Comparison of ENCODE assay signal across 8 cellular contexts in genomic region chr10:34937693-34938670, GRCh38.
A peak's percentile ranks its signal among the peaks of the same experiment; 100 is the strongest.
DNase-seq lines count a peak whose midpoint lies in the region; ATAC-seq and TF ChIP-seq lines count a peak whose summit lies in the region.
"Not testable (repeated sequence)": the region's sequence is repeated elsewhere in the genome, so short reads cannot be mapped to it uniquely, and the experiment has no call there.

No MANE protein-coding gene starts in this region.

- H2AFZ ChIP-seq in HCT116 (ENCODE audit: low read depth, low read length, poor library complexity, severe bottlenecking): peak overlapping the region; percentile 99

- H3K9ac ChIP-seq in HCT116 (ENCODE audit: low read length): not testable (repeated sequence)

- H3K9me2 ChIP-seq in HCT116 (ENCODE audit: insufficient read depth): not testable (repeated sequence)

- H3K4me3 ChIP-seq in HCT116 (replicated peaks in 1 of 2; ENCODE audit: low read depth in 1 of 2, low read length in 2 of 2); fibroblast of villous mesenchyme (ENCODE audit: low read depth, low read length); upper lobe of right lung: not testable (repeated sequence)

- not testable (repeated sequence) for H3K27ac ChIP-seq in HCT116 (ENCODE audit: low read depth, low read length); VCaP; upper lobe of right lung

- TF ChIP-seq POLR2A in HCT116 (IDR thresholded peaks at IDR 0.05; ENCODE audit: borderline replicate concordance, extremely low read depth, insufficient read depth, insufficient read length): not testable (repeated sequence)

- H3K4me2 ChIP-seq in HCT116 (ENCODE audit: low read length): peak overlapping the region; percentile 38

- H3K4me1 ChIP-seq in HCT116 (ENCODE audit: control insufficient read depth in 1 of 2, insufficient read depth in 2 of 2, low read length in 2 of 2); upper lobe of right lung: not testable (repeated sequence)

- BruUV-seq in HCT116 (replicated peaks; lab: Mats Ljungman, UMichigan): not testable (repeated sequence)

- not testable (repeated sequence) for H4K20me1 ChIP-seq in HCT116 (ENCODE audit: insufficient read depth)

- peak; percentile 29 to 42 (median 30); a peak in 4 of 6 replicates for TF ChIP-seq CTCF in HCT116 (IDR thresholded peaks at IDR 0.05 in 2 of 3, conservative IDR thresholded peaks at IDR 0.05 in 1 of 3; ENCODE audit: borderline replicate concordance in 1 of 3, insufficient read depth in 1 of 3, low read depth in 2 of 3, low read length in 2 of 3)
- TF ChIP-seq CTCF in VCaP (conservative IDR thresholded peaks at IDR 0.05): peak; percentile 74
- peak; percentile 77 for TF ChIP-seq CTCF in chondrocyte (IDR thresholded peaks at IDR 0.05)
- peak; percentile 27 for TF ChIP-seq CTCF in fibroblast of villous mesenchyme (IDR thresholded peaks at IDR 0.05; ENCODE audit: insufficient read depth, low read depth, low read length)
- TF ChIP-seq CTCF in upper lobe of right lung (IDR thresholded peaks at IDR 0.05): peak; percentile 29

- CTCF ChIA-PET in HCT116 (lab: Charles Lee): interaction anchor here (0.7 to 1.8 kb wide), 11 partner anchors 9 to 282 kb away, joined by 3 to 9 read pairs (median 4); no protein-coding TSS in a partner anchor

- POLR2A ChIA-PET in HCT116 (lab: Charles Lee): not testable (repeated sequence)

- H3K27me3 ChIP-seq in HCT116 (ENCODE audit: insufficient read depth, low read length); upper lobe of right lung: not testable (repeated sequence)

- ATAC-seq in HCT116: peak; percentile 74
- not testable (repeated sequence) for ATAC-seq in upper lobe of right lung

- DNase-seq in EH (ENCODE audit: low read depth) (peak; percentile 30), MV-4-11 (lab: John Stamatoyannopoulos, UW) (peak; percentile 45), fibroblast of villous mesenchyme (ENCODE audit: low read depth) (peak; percentile 20), lung microvascular endothelial cell (ENCODE audit: low read depth in 2 of 2) (peak; percentile 36 to 63)
- not testable (repeated sequence) for DNase-seq in HCT116 (ENCODE audit: low read depth, low spot score); chondrocyte (ENCODE audit: low spot score); upper lobe of right lung

- H3K27me3 Mint-ChIP-seq in chondrocyte (ENCODE audit: low read depth): not testable (repeated sequence)

- H3K36me3 ChIP-seq in HCT116 (ENCODE audit: control insufficient read depth in 1 of 2, insufficient read depth in 2 of 2, low read length in 2 of 2); upper lobe of right lung: not testable (repeated sequence)

- peak overlapping the region; percentile 41 for H3K27ac Mint-ChIP-seq in chondrocyte (ENCODE audit: unreplicated experiment)

- intact Hi-C loops in HCT116 (cut with micrococcal nuclease); upper lobe of right lung (cut with DNase I): not testable (repeated sequence)

- not testable (repeated sequence) for H3K36me3 Mint-ChIP-seq in chondrocyte (ENCODE audit: low read depth)

- not testable (repeated sequence) for H3K79me2 ChIP-seq in HCT116 (ENCODE audit: insufficient read depth, low read length)

- not testable (repeated sequence) for H3K4me3 Mint-ChIP-seq in chondrocyte (ENCODE audit: unreplicated experiment)

- RAD21 ChIA-PET in HCT116 (lab: Charles Lee; ENCODE audit: low non-redundant PET in 1 of 2, low total read pairs in 2 of 2, uncharacterized antibody in 2 of 2, unreplicated experiment in 2 of 2): interaction anchor here in 1 of 2 experiments (0.6 kb wide), 1 partner anchor 55 kb away, joined by 3 read pairs; no protein-coding TSS in a partner anchor

- H3K9me3 Mint-ChIP-seq in chondrocyte (ENCODE audit: low read depth): not testable (repeated sequence)

- H3K4me1 Mint-ChIP-seq in chondrocyte (ENCODE audit: low read depth): peaks cover 16% of the 10 kb centered on the region

- not testable (repeated sequence) for H3K9me3 ChIP-seq in HCT116 (ENCODE audit: control insufficient read depth in 1 of 2, insufficient read depth in 1 of 2, low read depth in 1 of 2, low read length in 2 of 2); upper lobe of right lung

- TF ChIP-seq RAD21 in HCT116 (IDR thresholded peaks at IDR 0.05; ENCODE audit: low read depth): peak; percentile 46; the same call in 1 of the 2 replicates

Comparison
In these comparisons a context has a peak if more than half of its experiments do, and no peak if none do; other contexts are left out.
1. CTCF ChIP-seq: peak in every context shown above with its lines; median percentile 77 in chondrocyte; 74 in VCaP; 30 in HCT116; 29 in upper lobe of right lung; 27 in fibroblast of villous mesenchyme.